1 cellular context compared by ENCODE assay signal in the genomic region with DNA sequence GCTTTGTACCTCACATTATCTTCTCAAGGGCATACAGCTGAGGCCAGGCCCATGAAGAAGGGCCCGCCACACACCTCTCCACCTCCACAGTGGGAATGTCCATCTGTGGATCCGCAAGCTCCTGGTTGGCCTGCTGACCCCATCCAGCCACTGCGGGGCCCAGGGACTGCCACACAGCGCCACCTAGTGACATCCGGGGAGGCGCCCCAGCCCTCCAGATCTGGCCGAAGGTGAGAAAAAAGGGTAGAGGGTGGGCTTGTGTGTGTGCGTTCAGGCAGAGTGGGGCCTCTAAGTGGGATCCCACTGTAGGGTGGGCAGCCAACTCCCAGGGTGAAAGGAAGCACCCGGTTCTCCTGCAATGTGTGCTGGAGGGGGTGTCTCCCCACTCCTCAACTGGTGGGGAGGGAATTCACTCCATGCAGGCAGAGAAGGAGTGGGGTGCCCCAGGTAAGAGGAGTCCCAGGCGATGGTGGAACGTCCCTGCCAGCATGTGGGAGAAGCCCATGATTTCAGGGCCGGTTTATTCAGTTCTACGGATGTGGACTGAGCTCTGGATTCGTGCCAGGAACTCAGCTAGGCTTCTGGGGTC.
TF ChIP-seq lines count a peak whose summit lies in the region.

No MANE protein-coding gene starts in this region.

TF ChIP-seq in HEK293, 187 proteins besides CTCF, POLR2A, EP300 and RAD21 (continued from another document):
- TF ChIP-seq, protein P1, sequence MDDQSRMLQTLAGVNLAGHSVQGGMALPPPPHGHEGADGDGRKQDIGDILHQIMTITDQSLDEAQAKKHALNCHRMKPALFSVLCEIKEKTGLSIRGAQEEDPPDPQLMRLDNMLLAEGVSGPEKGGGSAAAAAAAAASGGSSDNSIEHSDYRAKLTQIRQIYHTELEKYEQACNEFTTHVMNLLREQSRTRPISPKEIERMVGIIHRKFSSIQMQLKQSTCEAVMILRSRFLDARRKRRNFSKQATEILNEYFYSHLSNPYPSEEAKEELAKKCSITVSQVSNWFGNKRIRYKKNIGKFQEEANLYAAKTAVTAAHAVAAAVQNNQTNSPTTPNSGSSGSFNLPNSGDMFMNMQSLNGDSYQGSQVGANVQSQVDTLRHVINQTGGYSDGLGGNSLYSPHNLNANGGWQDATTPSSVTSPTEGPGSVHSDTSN (CRISPR knock-in tag; IDR thresholded peaks at IDR 0.05), result no peak
- TF ChIP-seq ZNF654 (tag by site-specific recombination; IDR thresholded peaks at IDR 0.05; ENCODE audit: low read depth), result peak; percentile 81
- 0 out of 2 replicates have a peak, but pooled peaks have one; percentile 32 for TF ChIP-seq ZNF501 (tag by site-specific recombination; IDR thresholded peaks at IDR 0.05)
- TF ChIP-seq, protein P2, sequence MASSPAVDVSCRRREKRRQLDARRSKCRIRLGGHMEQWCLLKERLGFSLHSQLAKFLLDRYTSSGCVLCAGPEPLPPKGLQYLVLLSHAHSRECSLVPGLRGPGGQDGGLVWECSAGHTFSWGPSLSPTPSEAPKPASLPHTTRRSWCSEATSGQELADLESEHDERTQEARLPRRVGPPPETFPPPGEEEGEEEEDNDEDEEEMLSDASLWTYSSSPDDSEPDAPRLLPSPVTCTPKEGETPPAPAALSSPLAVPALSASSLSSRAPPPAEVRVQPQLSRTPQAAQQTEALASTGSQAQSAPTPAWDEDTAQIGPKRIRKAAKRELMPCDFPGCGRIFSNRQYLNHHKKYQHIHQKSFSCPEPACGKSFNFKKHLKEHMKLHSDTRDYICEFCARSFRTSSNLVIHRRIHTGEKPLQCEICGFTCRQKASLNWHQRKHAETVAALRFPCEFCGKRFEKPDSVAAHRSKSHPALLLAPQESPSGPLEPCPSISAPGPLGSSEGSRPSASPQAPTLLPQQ (tag by site-specific recombination; IDR thresholded peaks at IDR 0.05), result 0 out of 2 replicates have a peak, but pooled peaks have one; percentile 36
- peak; percentile 30; the same call in 1 of the 2 replicates for TF ChIP-seq ZBTB17 (tag by site-specific recombination; IDR thresholded peaks at IDR 0.05)
- no peak for TF ChIP-seq YY1 (tag by site-specific recombination; IDR thresholded peaks at IDR 0.05)
- peak; percentile 59 for TF ChIP-seq SCRT2 (tag by site-specific recombination; IDR thresholded peaks at IDR 0.05)
- TF ChIP-seq IKZF3 (tag by site-specific recombination; IDR thresholded peaks at IDR 0.05), result 0 out of 2 replicates have a peak, but pooled peaks have one; percentile 19
- TF ChIP-seq ZNF292 (tag by site-specific recombination; IDR thresholded peaks at IDR 0.05; ENCODE audit: borderline replicate concordance, low read depth), result no peak
- 0 out of 2 replicates have a peak, but pooled peaks have one; percentile 27 for TF ChIP-seq ZSCAN30 (tag by site-specific recombination; IDR thresholded peaks at IDR 0.05)
